18 cellular contexts compared by ENCODE assay signal in genomic region chr1:34602907-34603306, GRCh38.
DNase-seq lines count a peak whose midpoint lies in the region; ATAC-seq and TF ChIP-seq lines count a peak whose summit lies in the region.
"Had no signal": no experiment of that assay in that cellular context is flagged by ENCODE, and none has a peak within 500 bp of the region (broad histone marks: within the 10 kb centered on the region; RNA-seq: fewer than 3 reads in every experiment).

No MANE protein-coding gene starts in this region.

- no peak overlapping the region for H3K9ac ChIP-seq in DND-41 (ENCODE audit: low read depth, low read length)
- H3K9ac ChIP-seq: BLaER1 treated with 17β-estradiol and CSF1 and Interleukin-3, amounts not matched to agents 10 nM and 100 nM had no signal

- H3K9me3 ChIP-seq in DND-41 (ENCODE audit: insufficient read depth, low read length, severe bottlenecking), result no peaks in the 10 kb centered on the region
- no peaks in the 10 kb centered on the region for H3K9me3 ChIP-seq in breast epithelium
- H3K9me3 ChIP-seq: A549; BLaER1 treated with 17β-estradiol and CSF1 and Interleukin-3, amounts not matched to agents 10 nM and 100 nM; Caco-2 had no signal

- H3K4me1 Mint-ChIP-seq in activated T-cell treated with anti-CD3 and anti-CD28 coated beads, Interleukin-2, amount 50 U/mL, for 4 hours (ENCODE audit: low read depth), result no peaks in the 10 kb centered on the region
- H3K4me1 Mint-ChIP-seq: B cell had no signal

- H3K4me3 Mint-ChIP-seq in activated T-cell treated with anti-CD3 and anti-CD28 coated beads, Interleukin-2, amount 50 U/mL, for 4 hours, result no peak overlapping the region
- H3K4me3 Mint-ChIP-seq: B cell; CD4-positive, alpha-beta T cell; CD8-positive, alpha-beta T cell had no signal

- no peak overlapping the region for H2AFZ ChIP-seq in DND-41 (ENCODE audit: low read depth, low read length)

- H3K27me3 ChIP-seq in DND-41 (ENCODE audit: insufficient read depth, low read length, poor library complexity) (peaks cover 5% of the 10 kb centered on the region), breast epithelium (peaks cover 0 to 12% of the 10 kb centered on the region in 2 donors)
- H3K27me3 ChIP-seq: BLaER1 treated with 17β-estradiol and CSF1 and Interleukin-3, amounts not matched to agents 10 nM and 100 nM had no signal

- no peak overlapping the region for H3K27ac ChIP-seq in DND-41 (ENCODE audit: low read length)
- no peak overlapping the region for H3K27ac ChIP-seq in breast epithelium
- H3K27ac ChIP-seq: 22Rv1; A549; BLaER1 treated with 17β-estradiol and CSF1 and Interleukin-3, amounts not matched to agents 10 nM and 100 nM; C4-2B had no signal

- H3K4me3 ChIP-seq in DND-41 (ENCODE audit: low read depth in 1 of 2, low read length in 2 of 2), result no peak overlapping the region
- no peak overlapping the region for H3K4me3 ChIP-seq in breast epithelium
- H3K4me3 ChIP-seq: A549; BLaER1 treated with 17β-estradiol and CSF1 and Interleukin-3, amounts not matched to agents 10 nM and 100 nM; GM12878 had no signal

- H3K4me2 ChIP-seq in DND-41 (ENCODE audit: insufficient read depth, low read length), result no peak overlapping the region
- H3K4me2 ChIP-seq: A549 had no signal

- DNase-seq in DND-41 (peak; percentile 4), left kidney (ENCODE audit: low read depth, low spot score) (peak; percentile 34), putamen (ENCODE audit: low spot score) (peak; percentile 21), breast epithelium (ENCODE audit: low spot score in 2 of 2) (no peak)
- DNase-seq in activated T-cell treated with anti-CD3 and anti-CD28 coated beads, Interleukin-2, amount 50 U/mL, for 4 hours, result no peak
- DNase-seq: AML-193; Caco-2; Calu3; CD4-positive, alpha-beta T cell; CD8-positive, alpha-beta T cell; EL; GDM1 had no signal

- no peak for ATAC-seq in DND-41 (ENCODE audit: insufficient read depth, low read depth)
- ATAC-seq in activated T-cell treated with anti-CD3 and anti-CD28 coated beads, Interleukin-2, amount 50 U/mL, for 4 hours, result no peak
- ATAC-seq: A549; CD8-positive, alpha-beta T cell; GM12878 had no signal

- H3K4me1 ChIP-seq in DND-41 (ENCODE audit: insufficient read depth, low read length) (no peaks in the 10 kb centered on the region), breast epithelium (no peaks in the 10 kb centered on the region)
- H3K4me1 ChIP-seq: A549; BLaER1 treated with 17β-estradiol and CSF1 and Interleukin-3, amounts not matched to agents 10 nM and 100 nM; Caco-2 had no signal

- no peaks in the 10 kb centered on the region for H3K9me3 Mint-ChIP-seq in activated T-cell treated with anti-CD3 and anti-CD28 coated beads, Interleukin-2, amount 50 U/mL, for 4 hours
- H3K9me3 Mint-ChIP-seq: CD4-positive, alpha-beta T cell; CD8-positive, alpha-beta T cell had no signal

- peaks cover under 1% of the 10 kb centered on the region; the same call in 1 of the 2 replicates for H4K20me1 ChIP-seq in DND-41 (ENCODE audit: insufficient read depth, low read length)
- H4K20me1 ChIP-seq: BLaER1 treated with 17β-estradiol and CSF1 and Interleukin-3, amounts not matched to agents 10 nM and 100 nM had no signal

- TF ChIP-seq POLR2A in breast epithelium (IDR thresholded peaks at IDR 0.05), result no peak

- peaks cover 15% of the 10 kb centered on the region for H3K27me3 Mint-ChIP-seq in activated T-cell treated with anti-CD3 and anti-CD28 coated beads, Interleukin-2, amount 50 U/mL, for 4 hours (ENCODE audit: low read depth)

- intact Hi-C loops in breast epithelium (cut with DNase I; ENCODE audit: low total_unique reads), result no loop called here

- no peaks in the 10 kb centered on the region for H3K36me3 ChIP-seq in DND-41 (ENCODE audit: insufficient read depth, low read length)
- H3K36me3 ChIP-seq in breast epithelium, result no peaks in the 10 kb centered on the region
- H3K36me3 ChIP-seq: BLaER1 treated with 17β-estradiol and CSF1 and Interleukin-3, amounts not matched to agents 10 nM and 100 nM had no signal

- no peaks in the 10 kb centered on the region for H3K79me2 ChIP-seq in DND-41 (ENCODE audit: insufficient read depth, low read length)

- TF ChIP-seq CTCF in DND-41 (IDR thresholded peaks at IDR 0.05; ENCODE audit: borderline replicate concordance, extremely low read depth, low read length, poor library complexity, severe bottlenecking) (no peak), breast epithelium (IDR thresholded peaks at IDR 0.05) (no peak)

- no peaks in the 10 kb centered on the region for H3K36me3 Mint-ChIP-seq in activated T-cell treated with anti-CD3 and anti-CD28 coated beads, Interleukin-2, amount 50 U/mL, for 4 hours (ENCODE audit: insufficient read depth)
- H3K36me3 Mint-ChIP-seq: CD8-positive, alpha-beta T cell had no signal

Comparison
In these comparisons a context has a peak if more than half of its experiments do, and no peak if none do; other contexts are left out.
1. DNase-seq: peak in DND-41 (single experiment), left kidney (single experiment) and putamen (single experiment); none in activated T-cell treated with anti-CD3 and anti-CD28 coated beads, Interleukin-2, amount 50 U/mL, for 4 hours (single experiment) and breast epithelium (0 of 2).